Comparison of ENCODE assay signal across 8 cellular contexts in genomic region chr9:88388203-88388885, GRCh38. TPM values are rescaled to one million over a fixed set of nuclear protein-coding genes. Genes with fewer than 3 reads are reported as not detected.
A peak's percentile ranks its signal among the peaks of the same experiment; 100 is the strongest.
DNase-seq lines count a peak whose midpoint lies in the region; ATAC-seq and FAIRE-seq lines count a peak whose summit lies in the region.

SPIN1 (plus strand) TSS chr9:88388444; CDS start chr9:88426540, 38,096 bp downstream.

- peaks cover 0 to 2% (median 0%) of the 10 kb centered on the region in 3 donors for H3K36me3 Mint-ChIP-seq in naive thymus-derived CD8-positive, alpha-beta T cell

- H3K27ac Mint-ChIP-seq in naive thymus-derived CD8-positive, alpha-beta T cell: peak within 1 kb of the TSS; percentile 90 to 98 (median 95)

- POLR2A ChIA-PET in naive thymus-derived CD8-positive, alpha-beta T cell (lab: Charles Lee): interaction anchor here (0.9 kb wide), 1 partner anchor 65 kb away, joined by 3 read pairs; no protein-coding TSS in a partner anchor

- no peaks in the 10 kb centered on the region for H3K27me3 Mint-ChIP-seq in naive thymus-derived CD8-positive, alpha-beta T cell

- DNase-seq in DMS153 (lab: John Stamatoyannopoulos, UW) (peak; percentile 56), HTR-8/SVneo (ENCODE audit: insufficient read length, low spot score) (peak; percentile 75), RCC 7860 (ENCODE audit: low spot score) (peak; percentile 57), activated T-helper 1 cell treated with Interleukin-2 at 50 U/mL for 16 hours (ENCODE audit: low read depth) (peak; percentile 82), fibroblast of gingiva (ENCODE audit: low read depth) (peak; percentile 69)
- DNase-seq in naive thymus-derived CD8-positive, alpha-beta T cell: peak; percentile 81 to 96 (median 90)
- DNase-seq in stimulated activated naive CD4-positive, alpha-beta T cell (lab: John Stamatoyannopoulos, UW): peak; percentile 69 to 93 (median 81)

- FAIRE-seq in HTR-8/SVneo (lab: Jason Lieb, UNC) (peak; percentile 55), RCC 7860 (lab: Jason Lieb, UNC) (no peak)

- H3K9me3 Mint-ChIP-seq in naive thymus-derived CD8-positive, alpha-beta T cell: no peaks in the 10 kb centered on the region

- H3K4me1 Mint-ChIP-seq in naive thymus-derived CD8-positive, alpha-beta T cell: peaks cover 19 to 54% (median 32%) of the 10 kb centered on the region in 4 donors

- peak; percentile 78 for ATAC-seq in GM21367 (IDR thresholded peaks at IDR 0.05; ENCODE audit: unreplicated experiment)
- ATAC-seq in naive thymus-derived CD8-positive, alpha-beta T cell: peak; percentile 78

- peak within 1 kb of the TSS; percentile 83 to 96 (median 94) for H3K4me3 Mint-ChIP-seq in naive thymus-derived CD8-positive, alpha-beta T cell

RNA-seq across cellular contexts. Expression of gene SPIN1, which starts in this region (rescaled TPM):
- total RNA-seq in naive thymus-derived CD8-positive, alpha-beta T cell: 10 to 100 TPM; 37.4 to 37.5 TPM
- polyA plus RNA-seq in naive thymus-derived CD8-positive, alpha-beta T cell: 10 to 100 TPM; 22.4 to 26.7 (median 24.0) TPM

Comparison
In these comparisons a context has a peak if more than half of its experiments do, and no peak if none do; other contexts are left out.
1. Peak in every context shown above with its lines: DNase-seq and ATAC-seq.